7 cellular contexts compared by ENCODE assay signal in genomic region chr17:38871992-38872605, GRCh38. TPM values are rescaled to one million over a fixed set of nuclear protein-coding genes. Genes with fewer than 3 reads are reported as not detected.
DNase-seq lines count a peak whose midpoint lies in the region; ATAC-seq and TF ChIP-seq lines count a peak whose summit lies in the region.

No MANE protein-coding gene starts in this region.

- CTCF ChIA-PET in activated CD8-positive, alpha-beta T cell treated with anti-CD3 and anti-CD28 coated beads, Interleukin-2, amount 10 ng/mL, durations not matched to agents 7 days and 5 days (lab: Charles Lee) = interaction anchor here (1.1 to 8.3 kb wide), 11 partner anchors 10 to 303 kb away, joined by 3 to 82 read pairs (median 9); partner anchors contain the start of genes LASP1NB and PLXDC1

- peaks cover 46% of the 10 kb centered on the region for H3K36me3 Mint-ChIP-seq in activated CD8-positive, alpha-beta T cell treated with anti-CD3 and anti-CD28 coated beads, Interleukin-2, amount 10 ng/mL, durations not matched to agents 7 days and 5 days (ENCODE audit: low read depth)

- WGBS in HUES64 = 76% methylated on average over 1 of the region's 5 CpGs
- WGBS in lower leg skin, 2 donors = 28 to 33% methylated on average over 5 of the region's 5 CpGs

- H3K4me3 ChIP-seq in HUES64 (ENCODE audit: low read length) (peak overlapping the region; percentile 99), iPS-18c (ENCODE audit: insufficient read depth, low read depth, low read length) (peak overlapping the region; percentile 81), subcutaneous abdominal adipose tissue (ENCODE audit: low read depth in 1 of 5, low read length in 5 of 5) (peak overlapping the region; percentile 76 to 100 (median 91)), lower leg skin (ENCODE audit: low read depth, poor library complexity, severe bottlenecking) (no peak overlapping the region)

- H3K27ac Mint-ChIP-seq in activated CD8-positive, alpha-beta T cell treated with anti-CD3 and anti-CD28 coated beads, Interleukin-2, amount 10 ng/mL, durations not matched to agents 7 days and 5 days = peak overlapping the region; percentile 83

- no peaks in the 10 kb centered on the region for H3K9me3 Mint-ChIP-seq in activated CD8-positive, alpha-beta T cell treated with anti-CD3 and anti-CD28 coated beads, Interleukin-2, amount 10 ng/mL, durations not matched to agents 7 days and 5 days (ENCODE audit: insufficient read depth)

- 0 out of 2 replicates have a peak overlapping the region, but pooled peaks have one; percentile 58 for H3K27ac ChIP-seq in HUES64 (ENCODE audit: low read depth, low read length)
- H3K27ac ChIP-seq in subcutaneous abdominal adipose tissue (ENCODE audit: low read depth, low read length) = peak overlapping the region; percentile 98

- H3K4me1 ChIP-seq in HUES64 (ENCODE audit: insufficient read depth, low read length) (peaks cover 44% of the 10 kb centered on the region), subcutaneous abdominal adipose tissue (ENCODE audit: control insufficient read depth in 5 of 5, insufficient read depth in 5 of 5, low read length in 5 of 5) (peaks cover 17 to 75% (median 70%) of the 10 kb centered on the region in 5 donors)

- peaks cover 72% of the 10 kb centered on the region for H3K4me1 Mint-ChIP-seq in activated CD8-positive, alpha-beta T cell treated with anti-CD3 and anti-CD28 coated beads, Interleukin-2, amount 10 ng/mL, durations not matched to agents 7 days and 5 days (ENCODE audit: low read depth)

- H3K27me3 Mint-ChIP-seq in activated CD8-positive, alpha-beta T cell treated with anti-CD3 and anti-CD28 coated beads, Interleukin-2, amount 10 ng/mL, durations not matched to agents 7 days and 5 days (ENCODE audit: low read depth) = no peaks in the 10 kb centered on the region

- H3K9ac ChIP-seq in HUES64 (ENCODE audit: low read depth, low read length) (no peak overlapping the region; the same call in 1 of the 2 replicates), subcutaneous abdominal adipose tissue (ENCODE audit: low read length in 5 of 5) (peak overlapping the region; percentile 56 to 94 (median 75))

- TF ChIP-seq POLR2A in lower leg skin (IDR thresholded peaks at IDR 0.05) = no peak

- peak overlapping the region; percentile 99 for H3K4me3 Mint-ChIP-seq in activated CD8-positive, alpha-beta T cell treated with anti-CD3 and anti-CD28 coated beads, Interleukin-2, amount 10 ng/mL, durations not matched to agents 7 days and 5 days

- H3K36me3 ChIP-seq in HUES64 (ENCODE audit: insufficient read depth, low read length) (0 out of 2 replicates have a peak, but pooled peaks cover 3% of the 10 kb centered on the region), subcutaneous abdominal adipose tissue (ENCODE audit: control insufficient read depth in 5 of 5, insufficient read depth in 5 of 5, low read length in 5 of 5) (peaks cover 0 to 18% (median 7%) of the 10 kb centered on the region in 5 donors)

- intact Hi-C loops in lower leg skin (cut with DNase I; ENCODE audit: low total_unique reads) = no loop called here

- no peak for TF ChIP-seq CTCF in lower leg skin (IDR thresholded peaks at IDR 0.05)

- peaks cover 6% of the 10 kb centered on the region; the same call in 1 of the 2 replicates for H3K27me3 ChIP-seq in HUES64 (ENCODE audit: insufficient read depth, low read length)
- no peaks in the 10 kb centered on the region for H3K27me3 ChIP-seq in subcutaneous abdominal adipose tissue (ENCODE audit: control insufficient read depth in 5 of 5, insufficient read depth in 4 of 5, low read length in 5 of 5)

- H3K9me3 ChIP-seq in HUES64 (ENCODE audit: insufficient read depth, low read depth, low read length) (no peaks in the 10 kb centered on the region), iPS-18c (ENCODE audit: control insufficient read depth, insufficient read depth, low read length) (no peaks in the 10 kb centered on the region), subcutaneous abdominal adipose tissue (ENCODE audit: control insufficient read depth in 5 of 5, low read length in 5 of 5) (no peaks in the 10 kb centered on the region)

- no peak for DNase-seq in activated CD8-positive, alpha-beta T cell treated with anti-CD3 and anti-CD28 coated beads, Interleukin-2, amount 10 ng/mL, durations not matched to agents 7 days and 5 days
- no peak for DNase-seq in lower leg skin (ENCODE audit: low spot score in 2 of 2)

- POLR2A ChIA-PET in activated CD8-positive, alpha-beta T cell treated with anti-CD3 and anti-CD28 coated beads, Interleukin-2, amount 10 ng/mL, durations not matched to agents 7 days and 5 days (lab: Charles Lee) = interaction anchor here (0.7 to 5.9 kb wide), 12 partner anchors 9 to 281 kb away, joined by 3 to 113 read pairs (median 4); partner anchors contain the start of gene RPL23

- no peak for ATAC-seq in activated CD8-positive, alpha-beta T cell treated with anti-CD3 and anti-CD28 coated beads, Interleukin-2, amount 10 ng/mL, durations not matched to agents 7 days and 5 days
- ATAC-seq in HG03354 (IDR thresholded peaks at IDR 0.05; ENCODE audit: poor library complexity, severe bottlenecking, unreplicated experiment) = no peak
- no peak for ATAC-seq in HG03175 (IDR thresholded peaks at IDR 0.05; ENCODE audit: unreplicated experiment)

RNA-seq across cellular contexts. Expression of gene LASP1, which starts 2.2 kb away (rescaled TPM):
- 103 TPM for polyA plus RNA-seq in HUES64 (2013, experiment 1 of 2)
- polyA plus RNA-seq in HUES64 (2013, experiment 2 of 2) = 99.7 TPM
- total RNA-seq in activated CD8-positive, alpha-beta T cell treated with anti-CD3 and anti-CD28 coated beads, Interleukin-2, amount 10 ng/mL, durations not matched to agents 7 days and 5 days = 100 to 1,000 TPM; 268 to 276 TPM
- 10 to 100 TPM; 51.8 to 76.2 (median 63.9) TPM for total RNA-seq in lower leg skin

RNA-seq across cellular contexts. Expression of gene RPL23, which starts 18.6 kb away (rescaled TPM):
- 1,978 TPM for polyA plus RNA-seq in HUES64 (2013, experiment 1 of 2)
- polyA plus RNA-seq in HUES64 (2013, experiment 2 of 2) = 2,117 TPM
- 1,000 to 10,000 TPM; 1,130 to 1,164 TPM for total RNA-seq in activated CD8-positive, alpha-beta T cell treated with anti-CD3 and anti-CD28 coated beads, Interleukin-2, amount 10 ng/mL, durations not matched to agents 7 days and 5 days
- total RNA-seq in lower leg skin = 1,000 to 10,000 TPM; 1,475 to 2,290 (median 1,639) TPM

RNA-seq across cellular contexts. Expression of gene CWC25, which starts 47.0 kb away (rescaled TPM):
- polyA plus RNA-seq in HUES64 (2013, experiment 1 of 2) = 11.0 TPM
- polyA plus RNA-seq in HUES64 (2013, experiment 2 of 2) = 9.5 TPM
- 10 to 100 TPM; 29.6 to 30.9 TPM for total RNA-seq in activated CD8-positive, alpha-beta T cell treated with anti-CD3 and anti-CD28 coated beads, Interleukin-2, amount 10 ng/mL, durations not matched to agents 7 days and 5 days
- total RNA-seq in lower leg skin = 10 to 100 TPM; 24.2 to 49.8 (median 33.3) TPM
